In the genomic region with DNA sequence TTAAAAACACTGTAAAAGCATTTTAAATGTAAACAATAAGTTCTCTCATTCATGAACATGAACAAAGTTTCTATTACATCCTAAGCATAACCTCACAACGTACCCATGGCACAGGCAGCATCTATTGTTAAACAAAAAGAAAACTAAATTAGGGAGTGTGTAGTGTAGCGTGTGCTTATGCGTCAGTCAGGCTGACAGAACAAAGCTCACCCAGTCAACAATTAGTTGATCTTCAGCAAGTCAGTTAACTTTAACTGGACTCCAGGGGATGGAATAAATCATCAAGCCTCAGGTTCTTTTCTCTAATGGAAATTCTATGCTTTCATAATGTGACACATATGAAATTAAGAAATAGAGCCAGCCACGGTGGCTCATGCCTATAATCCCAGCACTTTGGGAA, we compare ENCODE assay signal across 2 cellular contexts.
TF ChIP-seq lines count a peak whose summit lies in the region.

No MANE protein-coding gene starts in this region.

TF ChIP-seq in IMR-90, 13 proteins besides CTCF, POLR2A, EP300 and RAD21:
- TF ChIP-seq NFE2L2 (IDR thresholded peaks at IDR 0.05; ENCODE audit: low read depth, low read length) (no peak), MAZ (IDR thresholded peaks at IDR 0.05; ENCODE audit: borderline replicate concordance, low read depth, low read length) (no peak), SMC3 (IDR thresholded peaks at IDR 0.05; ENCODE audit: low read depth, low read length) (no peak), RFX5 (IDR thresholded peaks at IDR 0.05; ENCODE audit: low read depth, low read length) (no peak), USF2 (IDR thresholded peaks at IDR 0.05; ENCODE audit: low read depth, low read length) (no peak), FOS (IDR thresholded peaks at IDR 0.05; ENCODE audit: low read depth, low read length) (no peak), RCOR1 (IDR thresholded peaks at IDR 0.05; ENCODE audit: insufficient replicate concordance, low read length) (no peak), MXI1 (IDR thresholded peaks at IDR 0.05; ENCODE audit: borderline replicate concordance, low read depth, low read length) (no peak), MAFK (IDR thresholded peaks at IDR 0.05; ENCODE audit: low read depth, low read length) (no peak), CEBPB (IDR thresholded peaks at IDR 0.05; ENCODE audit: low read depth, low read length) (no peak)
- TF ChIP-seq, protein P1, sequence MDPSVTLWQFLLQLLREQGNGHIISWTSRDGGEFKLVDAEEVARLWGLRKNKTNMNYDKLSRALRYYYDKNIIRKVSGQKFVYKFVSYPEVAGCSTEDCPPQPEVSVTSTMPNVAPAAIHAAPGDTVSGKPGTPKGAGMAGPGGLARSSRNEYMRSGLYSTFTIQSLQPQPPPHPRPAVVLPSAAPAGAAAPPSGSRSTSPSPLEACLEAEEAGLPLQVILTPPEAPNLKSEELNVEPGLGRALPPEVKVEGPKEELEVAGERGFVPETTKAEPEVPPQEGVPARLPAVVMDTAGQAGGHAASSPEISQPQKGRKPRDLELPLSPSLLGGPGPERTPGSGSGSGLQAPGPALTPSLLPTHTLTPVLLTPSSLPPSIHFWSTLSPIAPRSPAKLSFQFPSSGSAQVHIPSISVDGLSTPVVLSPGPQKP (IDR thresholded peaks at IDR 0.05; ENCODE audit: borderline replicate concordance, low read depth, low read length) = no peak

TF ChIP-seq in endothelial cell of umbilical vein, 7 proteins besides CTCF, POLR2A, EP300 and RAD21:
- TF ChIP-seq FOS (IDR thresholded peaks at IDR 0.05; ENCODE audit: borderline replicate concordance, insufficient read depth, low read length) (no peak), EZH2 (IDR thresholded peaks at IDR 0.05; ENCODE audit: borderline replicate concordance, low read depth, low read length, severe bottlenecking) (no peak), GATA2 (IDR thresholded peaks at IDR 0.05; ENCODE audit: insufficient read depth, insufficient read length, low read depth, low read length) (no peak)
TF ChIP-seq in endothelial cell of umbilical vein: peak in this region for 0.
